In genomic region chr11:64207247-64208085, GRCh38 we compare ENCODE assay signal across 9 cellular contexts. TPM values are rescaled to one million over a fixed set of nuclear protein-coding genes. Genes with fewer than 3 reads are reported as not detected.
DNase-seq lines count a peak whose midpoint lies in the region; ATAC-seq and TF ChIP-seq lines count a peak whose summit lies in the region.
"Had no signal": no experiment of that assay in that cellular context is flagged by ENCODE, and none has a peak within 500 bp of the region (broad histone marks: within the 10 kb centered on the region; RNA-seq: fewer than 3 reads in every experiment).

No MANE protein-coding gene starts in this region.

- no peaks in the 10 kb centered on the region for H3K27me3 ChIP-seq in SJCRH30

- H3K4me3 Mint-ChIP-seq in WTC11 = no peak overlapping the region
- H3K4me3 Mint-ChIP-seq: brain had no signal

- no peaks in the 10 kb centered on the region for H3K27me3 Mint-ChIP-seq in WTC11 (ENCODE audit: low read depth)
- H3K27me3 Mint-ChIP-seq: brain had no signal

- H3K4me1 Mint-ChIP-seq in WTC11 = peaks cover 6% of the 10 kb centered on the region

- DNase-seq in GM13977 (ENCODE audit: low spot score) (peak; percentile 93), SJCRH30 (peak; percentile 92 to 94), iPS-NIHi11 (ENCODE audit: low spot score) (peak; percentile 35), amniotic stem cell (lab: John Stamatoyannopoulos, UW) (no peak), WTC11 (ENCODE audit: low spot score) (no peak)
- DNase-seq in activated naive CD4-positive, alpha-beta T cell treated with anti-CD3 and anti-CD28 coated beads, Interleukin-2, amount 50 U/mL, for 16 hours = peak; percentile 86
- DNase-seq in stimulated activated CD4-positive, alpha-beta T cell treated with anti-CD3 and anti-CD28 coated beads, Interleukin-4, amount 100 ng/mL, for 24 hours = peak; percentile 86

- H3K4me3 ChIP-seq in SJCRH30 = peak overlapping the region; percentile 33

- POLR2A ChIA-PET in WTC11 (lab: Charles Lee) = interaction anchor here (1.5 kb wide), 1 partner anchor 12 kb away, joined by 4 read pairs; no protein-coding TSS in a partner anchor

- no peak overlapping the region for H3K27ac Mint-ChIP-seq in WTC11

- H3K4me1 ChIP-seq in SJCRH30 = peaks cover 47% of the 10 kb centered on the region

- H3K36me3 Mint-ChIP-seq in WTC11 = peaks cover 25% of the 10 kb centered on the region

- peak overlapping the region; percentile 94 for H3K27ac ChIP-seq in SJCRH30

- no peak for TF ChIP-seq CTCF in GM13977 (IDR thresholded peaks at IDR 0.05; ENCODE audit: extremely low read depth, insufficient read depth, missing control alignments)
- TF ChIP-seq CTCF in WTC11 (IDR thresholded peaks at IDR 0.05) = no peak

- no peaks in the 10 kb centered on the region for H3K9me3 ChIP-seq in SJCRH30 (replicated peaks)

- CTCF ChIA-PET in WTC11 (lab: Charles Lee) = interaction anchor here (0.6 to 5.4 kb wide), 10 partner anchors 9 to 556 kb away, joined by 3 to 76 read pairs (median 5); partner anchors contain the start of genes FLRT1, NUDT22, PLCB3 and STIP1

- H3K9me3 Mint-ChIP-seq in WTC11 = no peaks in the 10 kb centered on the region
- H3K9me3 Mint-ChIP-seq: brain had no signal

- peak; percentile 62 for ATAC-seq in HG02885 (IDR thresholded peaks at IDR 0.05; ENCODE audit: poor library complexity, unreplicated experiment)
- ATAC-seq in WTC11 = no peak

- in situ Hi-C loops in GM13977 (cut with MboI; ENCODE audit: low pct_unique_long_range_greater_than_20kb, low sequenced_read_pairs, unreplicated experiment) = no loop called here

- H3K36me3 ChIP-seq in SJCRH30 = peaks cover 36% of the 10 kb centered on the region

TF ChIP-seq in WTC11, 78 proteins besides CTCF, POLR2A, EP300 and RAD21:
- TF ChIP-seq NR3C1 (CRISPR knock-in tag; conservative IDR thresholded peaks at IDR 0.05; ENCODE audit: low read depth) (no peak), SMAD3 (CRISPR knock-in tag; IDR thresholded peaks at IDR 0.05; ENCODE audit: borderline replicate concordance) (no peak), NFE2L1 (CRISPR knock-in tag; IDR thresholded peaks at IDR 0.05) (no peak)
TF ChIP-seq in WTC11: peak in this region for 0.

RNA-seq across cellular contexts. Expression of gene FERMT3, which starts 0.9 kb away (rescaled TPM):
- 4.9 and 8.6 TPM in 2 replicates for total RNA-seq in SJCRH30 (2014; rRNA removed; shearing (Covaris generic))
- 3.8 to 8.2 TPM (median 3.8 TPM) in 3 replicates for total RNA-seq in WTC11 (2021)

RNA-seq across cellular contexts. Expression of gene TRPT1, which starts 18.5 kb away (rescaled TPM):
- 18.6 and 24.9 TPM in 2 replicates for total RNA-seq in SJCRH30 (2014; rRNA removed; shearing (Covaris generic))
- 52.3 to 58.8 TPM (median 53.2 TPM) in 3 replicates for total RNA-seq in WTC11 (2021)

RNA-seq across cellular contexts. Expression of gene NUDT22, which starts 18.6 kb away (rescaled TPM):
- 20.7 and 21.1 TPM in 2 replicates for total RNA-seq in SJCRH30 (2014; rRNA removed; shearing (Covaris generic))
- total RNA-seq in WTC11 (2021) = 59.1 to 64.4 TPM (median 60.1 TPM) in 3 replicates

RNA-seq across cellular contexts. Expression of gene STIP1, which starts 21.5 kb away (rescaled TPM):
- 283 and 302 TPM in 2 replicates for total RNA-seq in SJCRH30 (2014; rRNA removed; shearing (Covaris generic))
- total RNA-seq in WTC11 (2021) = 291 to 296 TPM (median 296 TPM) in 3 replicates

RNA-seq across cellular contexts. Expression of gene DNAJC4, which starts 22.9 kb away (rescaled TPM):
- 2.0 and 5.3 TPM in 2 replicates for total RNA-seq in SJCRH30 (2014; rRNA removed; shearing (Covaris generic))
- 26.0 to 27.2 TPM (median 27.1 TPM) in 3 replicates for total RNA-seq in WTC11 (2021)

Comparison
In these comparisons a context has a peak if more than half of its experiments do, and no peak if none do; other contexts are left out.
1. DNase-seq: peak in GM13977 (single experiment), SJCRH30 (2 of 2), activated naive CD4-positive, alpha-beta T cell treated with anti-CD3 and anti-CD28 coated beads, Interleukin-2, amount 50 U/mL, for 16 hours (single experiment), iPS-NIHi11 (single experiment) and stimulated activated CD4-positive, alpha-beta T cell treated with anti-CD3 and anti-CD28 coated beads, Interleukin-4, amount 100 ng/mL, for 24 hours (single experiment); none in amniotic stem cell (single experiment) and WTC11 (single experiment).